Comparison of ENCODE assay signal across 20 cellular contexts in the genomic region with DNA sequence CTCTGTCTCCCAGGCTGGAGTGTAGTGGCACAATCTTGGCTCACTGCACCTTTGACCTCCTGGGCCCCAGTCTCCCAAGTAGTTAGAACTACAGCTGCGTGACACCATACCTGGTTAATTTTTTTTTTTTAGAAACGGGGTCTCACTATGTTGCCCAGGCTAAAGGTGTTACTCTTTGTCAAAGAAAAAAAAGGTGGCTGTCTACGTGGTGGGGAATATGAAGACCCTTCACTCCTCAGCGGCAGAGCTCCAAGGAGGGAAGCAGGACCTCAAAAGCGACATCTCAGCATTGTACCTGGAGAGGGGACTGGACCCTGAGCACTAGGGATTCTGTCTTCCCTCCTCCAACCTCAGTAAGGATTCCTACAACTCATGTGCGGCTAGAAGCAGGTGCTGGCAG. TPM values are rescaled to one million over a fixed set of nuclear protein-coding genes. Genes with fewer than 3 reads are reported as not detected.
DNase-seq lines count a peak whose midpoint lies in the region; ATAC-seq, FAIRE-seq and TF ChIP-seq lines count a peak whose summit lies in the region.
"Had no signal": no experiment of that assay in that cellular context is flagged by ENCODE, and none has a peak within 500 bp of the region (broad histone marks: within the 10 kb centered on the region; RNA-seq: fewer than 3 reads in every experiment).

No MANE protein-coding gene starts in this region.

- TF ChIP-seq POLR2A in adrenal gland (IDR thresholded peaks at IDR 0.05) (no peak), stomach (IDR thresholded peaks at IDR 0.05) (no peak)

- dilution Hi-C loops in keratinocyte (cut with MboI; ENCODE audit: extremely low pct_ligation_motif_present, low sequenced_read_pairs) = no loop called here

- H3K27me3 ChIP-seq in SK-N-SH (ENCODE audit: insufficient read depth) (no peaks in the 10 kb centered on the region), adrenal gland (no peaks in the 10 kb centered on the region), keratinocyte (ENCODE audit: control insufficient read depth, extremely low read depth, insufficient read depth, low read length) (no peaks in the 10 kb centered on the region), stomach (no peaks in the 10 kb centered on the region)
- H3K27me3 ChIP-seq: BLaER1 treated with 17β-estradiol and CSF1 and Interleukin-3, amounts not matched to agents 10 nM and 100 nM had no signal

- TF ChIP-seq CTCF in SK-N-SH (IDR thresholded peaks at IDR 0.05) = no peak
- no peak for TF ChIP-seq CTCF in adrenal gland (IDR thresholded peaks at IDR 0.05)
- no peak for TF ChIP-seq CTCF in keratinocyte (optimal IDR thresholded peaks at IDR 0.05 in 1 of 3, IDR thresholded peaks at IDR 0.05 in 1 of 3, conservative IDR thresholded peaks at IDR 0.05 in 1 of 3; ENCODE audit: extremely low read depth in 1 of 3, insufficient read depth in 2 of 3, low read length in 3 of 3)
- TF ChIP-seq CTCF in stomach (IDR thresholded peaks at IDR 0.05) = no peak

- 98% methylated on average over 5 of the region's 6 CpGs for WGBS in SK-N-SH (ENCODE audit: low lambda C conversion rate)
- WGBS in adrenal gland, 4 donors = 95 to 99% (median 97%) methylated on average over 5 to 6 of the region's 6 CpGs
- WGBS in stomach, 5 donors = 93 to 99% (median 97%) methylated on average over 6 of the region's 6 CpGs

- H3K9ac ChIP-seq in SK-N-SH = no peak overlapping the region; the same call in 1 of the 2 replicates
- H3K9ac ChIP-seq in keratinocyte (ENCODE audit: control insufficient read depth, extremely low read depth, insufficient read depth, low read length) = no peak overlapping the region

- CTCF ChIA-PET in SK-N-SH (lab: Yijun Ruan, JAX) = interaction anchor here (0.8 kb wide), 1 partner anchor 21 kb away, joined by 4 read pairs; no protein-coding TSS in a partner anchor

- no peaks in the 10 kb centered on the region for H3K9me2 ChIP-seq in SK-N-SH

- H2AFZ ChIP-seq in SK-N-SH (ENCODE audit: low read depth) (no peak overlapping the region), keratinocyte (ENCODE audit: control insufficient read depth, low read length) (no peak overlapping the region)
- H2AFZ ChIP-seq: PC-9 had no signal

- H3K4me3 ChIP-seq in SK-N-SH (ENCODE audit: low read depth in 2 of 2, low read length in 1 of 2) (no peak overlapping the region), adrenal gland (no peak overlapping the region), keratinocyte (ENCODE audit: control insufficient read depth in 2 of 3, extremely low read depth in 1 of 3, insufficient read depth in 2 of 3, low read depth in 1 of 3, low read length in 3 of 3) (no peak overlapping the region), stomach (no peak overlapping the region)
- H3K4me3 ChIP-seq: BLaER1 treated with 17β-estradiol and CSF1 and Interleukin-3, amounts not matched to agents 10 nM and 100 nM; PC-9 had no signal

- TF ChIP-seq RAD21 in SK-N-SH (IDR thresholded peaks at IDR 0.05; ENCODE audit: low read length) = no peak

- H3K36me3 ChIP-seq in SK-N-SH (replicated peaks in 1 of 2; ENCODE audit: control insufficient read depth in 1 of 2, insufficient read depth in 2 of 2, low read length in 1 of 2) (no peaks in the 10 kb centered on the region), adrenal gland (replicated peaks in 1 of 2) (no peaks in the 10 kb centered on the region), keratinocyte (ENCODE audit: control insufficient read depth in 2 of 2, extremely low read depth in 1 of 2, insufficient read depth in 2 of 2, low read length in 2 of 2) (no peaks in the 10 kb centered on the region), stomach (no peaks in the 10 kb centered on the region)
- H3K36me3 ChIP-seq: BLaER1 treated with 17β-estradiol and CSF1 and Interleukin-3, amounts not matched to agents 10 nM and 100 nM had no signal

- H3K79me2 ChIP-seq in SK-N-SH (ENCODE audit: insufficient read depth) (no peaks in the 10 kb centered on the region), keratinocyte (ENCODE audit: control insufficient read depth, insufficient read depth, low read length) (no peaks in the 10 kb centered on the region)

- no peak overlapping the region for H3K4me2 ChIP-seq in SK-N-SH
- no peak overlapping the region for H3K4me2 ChIP-seq in keratinocyte (ENCODE audit: control insufficient read depth, extremely low read depth, insufficient read depth, low read depth, low read length)

- peak overlapping the region; percentile 88 to 100 for H3K27ac ChIP-seq in SK-N-SH (ENCODE audit: low read depth in 2 of 2, low read length in 1 of 2)
- peak overlapping the region in 3 of 5 donors; percentile 29 to 92 (median 38) for H3K27ac ChIP-seq in adrenal gland
- peak overlapping the region; percentile 31 for H3K27ac ChIP-seq in keratinocyte (ENCODE audit: control insufficient read depth, insufficient read depth, low read length)
- peak overlapping the region in 4 of 5 donors; percentile 61 to 85 (median 78) for H3K27ac ChIP-seq in stomach
- H3K27ac ChIP-seq: 22Rv1 had no signal

- FAIRE-seq in keratinocyte (lab: Jason Lieb, UNC) = no peak

- H3F3A ChIP-seq in SK-N-SH (replicated peaks; ENCODE audit: insufficient read depth) = peaks cover 60% of the 10 kb centered on the region

- POLR2A ChIA-PET in SK-N-SH (lab: Yijun Ruan, JAX) = no interaction called here

- no peak for TF ChIP-seq EP300 in SK-N-SH (IDR thresholded peaks at IDR 0.05; ENCODE audit: borderline replicate concordance in 1 of 2, low read depth in 1 of 2, low read length in 1 of 2)
- TF ChIP-seq EP300 in stomach (IDR thresholded peaks at IDR 0.05) = no peak

- H3K9me1 ChIP-seq in keratinocyte (ENCODE audit: control insufficient read depth, extremely low read depth, insufficient read depth, low read length) = no peaks in the 10 kb centered on the region

- no peak for ATAC-seq in SK-N-SH treated with all-trans-retinoic acid at 6 μM for 48 hours
- ATAC-seq: left lobe of liver had no signal

- DNase-seq in SK-N-SH (no peak), adrenal gland (no peak), keratinocyte (ENCODE audit: low read depth, low spot score) (no peak), stomach (no peak), HT-29 (ENCODE audit: low spot score) (no peak), HUDEP-2 (lab: John Stamatoyannopoulos, UW; ENCODE audit: unreplicated experiment in 76 of 76) (no peak), NCI-H2171 (lab: John Stamatoyannopoulos, UW) (no peak)
- DNase-seq: activated effector memory CD4-positive, alpha-beta T cell treated with anti-CD3 and anti-CD28 coated beads, Interleukin-2, amount 50 U/mL, for 16 hours; amniotic stem cell; cerebellar nuclear complex; DMS 273 treated with DMSO at 0.1 percent for 48 hours; NCI-H1436; NCI-H748 treated with DMSO at 0.1 percent for 48 hours; nucleus accumbens; PC-9; T1000 had no signal

- no peaks in the 10 kb centered on the region for H4K20me1 ChIP-seq in SK-N-SH (ENCODE audit: insufficient read depth)
- H4K20me1 ChIP-seq in keratinocyte (ENCODE audit: control insufficient read depth, extremely low read depth, insufficient read depth, low read length) = no peaks in the 10 kb centered on the region
- H4K20me1 ChIP-seq: BLaER1 treated with 17β-estradiol and CSF1 and Interleukin-3, amounts not matched to agents 10 nM and 100 nM had no signal

- H3K4me1 ChIP-seq in SK-N-SH (ENCODE audit: control insufficient read depth in 1 of 2, insufficient read depth in 2 of 2, low read depth in 1 of 2, low read length in 1 of 2) (peaks cover 24 to 30% of the 10 kb centered on the region in 2 experiments), adrenal gland (replicated peaks in 1 of 2) (peaks cover 24 to 35% of the 10 kb centered on the region in 2 donors), keratinocyte (ENCODE audit: control insufficient read depth, extremely low read depth, insufficient read depth, low read length) (peaks cover 57% of the 10 kb centered on the region), stomach (peaks cover 25 to 48% (median 35%) of the 10 kb centered on the region in 4 donors)

- H3K9me3 ChIP-seq in SK-N-SH = no peaks in the 10 kb centered on the region
- no peaks in the 10 kb centered on the region for H3K9me3 ChIP-seq in adrenal gland (replicated peaks in 1 of 3)
- no peaks in the 10 kb centered on the region for H3K9me3 ChIP-seq in keratinocyte (ENCODE audit: control insufficient read depth, low read depth, low read length)
- no peaks in the 10 kb centered on the region for H3K9me3 ChIP-seq in stomach
- H3K9me3 ChIP-seq: BLaER1 treated with 17β-estradiol and CSF1 and Interleukin-3, amounts not matched to agents 10 nM and 100 nM had no signal

- intact Hi-C loops in adrenal gland (cut with DNase I) = no loop called here
- intact Hi-C loops in stomach (cut with DNase I; ENCODE audit: low total_unique reads) = no loop called here

RNA-seq across cellular contexts. Expression of gene TBC1D22B, which starts 16.4 kb away (rescaled TPM):
- polyA plus RNA-seq in SK-N-SH (2012; rRNA removed) (5.3 and 5.5 TPM in 2 replicates), adrenal gland (10 to 100 TPM in 2 of 3 donors, 1 to 10 TPM in 1; 9.1 to 20.5 (median 12.4) TPM), keratinocyte (5.3 to 7.3 TPM (median 5.9 TPM) in 3 replicates), stomach (1 to 10 TPM; 5.8 to 6.4 (median 5.9) TPM)
- polyA plus RNA-seq in SK-N-SH (2012; cell fraction: cytosol; rRNA removed) = 5.4 and 6.0 TPM in 2 replicates
- 8.9 and 9.1 TPM in 2 replicates for polyA plus RNA-seq in SK-N-SH (2012; cell fraction: nucleus; rRNA removed)
- total RNA-seq in adrenal gland (10 to 100 TPM; 11.2 to 21.9 (median 17.3) TPM), stomach (10 to 100 TPM in 1 of 5 donors, 1 to 10 TPM in 4; 3.5 to 16.3 (median 6.4) TPM)
- 6.8 TPM for polyA plus RNA-seq in keratinocyte (2011; ENCODE audit: low read depth)
- polyA plus RNA-seq in keratinocyte (2011; cell fraction: cytosol; rRNA removed) = 7.3 TPM in 2 replicates
- polyA plus RNA-seq in keratinocyte (2011; cell fraction: nucleus; rRNA removed) = 8.6 and 9.5 TPM in 2 replicates
- polyA plus RNA-seq in keratinocyte (2012; ENCODE audit: low replicate concordance) = 6.6 and 10.7 TPM in 2 replicates
- polyA minus RNA-seq in keratinocyte = 5.0 to 6.8 TPM (median 5.0 TPM) in 3 replicates
- polyA minus RNA-seq in keratinocyte (2011; cell fraction: cytosol; rRNA and poly(A)+ RNA removed) = 3.1 TPM
- 4.9 and 6.2 TPM in 2 replicates for polyA minus RNA-seq in keratinocyte (2011; cell fraction: nucleus; rRNA and poly(A)+ RNA removed)
- total RNA-seq in HT-29 (2014; rRNA removed; shearing (Covaris generic)) = 7.8 and 8.2 TPM in 2 replicates

RNA-seq across cellular contexts. Expression of gene TMEM217, which starts 16.8 kb away (rescaled TPM):
- polyA plus RNA-seq in SK-N-SH (2012; rRNA removed) (1.5 and 2.0 TPM in 2 replicates), adrenal gland (10 to 100 TPM in 1 of 3 donors, 1 to 10 TPM in 2; 1.7 to 26.7 (median 5.2) TPM), keratinocyte (0.44 to 0.85 TPM (median 0.80 TPM) in 3 replicates), stomach (1 to 10 TPM in 1 of 3 donors, under 1 TPM in 1, not detected in 1; 0.60 to 1.2 TPM)
- 1.6 and 1.7 TPM in 2 replicates for polyA plus RNA-seq in SK-N-SH (2012; cell fraction: cytosol; rRNA removed)
- polyA plus RNA-seq in SK-N-SH (2012; cell fraction: nucleus; rRNA removed) = 1.3 and 3.0 TPM in 2 replicates
- total RNA-seq in adrenal gland (10 to 100 TPM in 1 of 8 donors, 1 to 10 TPM in 6, not detected in 1; 1.5 to 23.2 (median 5.6) TPM), stomach (under 1 TPM in 1 of 5 donors, not detected in 4; 0.87 TPM)
- polyA plus RNA-seq in keratinocyte (2011; ENCODE audit: low read depth) = 9.2 TPM
- 0.57 and 1.1 TPM in 2 replicates for polyA plus RNA-seq in keratinocyte (2011; cell fraction: cytosol; rRNA removed)
- 2.0 and 2.9 TPM in 2 replicates for polyA plus RNA-seq in keratinocyte (2011; cell fraction: nucleus; rRNA removed)
- 0.37 and 4.8 TPM in 2 replicates for polyA plus RNA-seq in keratinocyte (2012; ENCODE audit: low replicate concordance)
- 0.36 to 0.63 TPM (median 0.38 TPM) in 3 replicates for polyA minus RNA-seq in keratinocyte
- 2.7 TPM for polyA minus RNA-seq in keratinocyte (2011; cell fraction: cytosol; rRNA and poly(A)+ RNA removed)
- polyA minus RNA-seq in keratinocyte (2011; cell fraction: nucleus; rRNA and poly(A)+ RNA removed) = 2.5 and 2.6 TPM in 2 replicates
- 1.4 and 1.8 TPM in 2 replicates for total RNA-seq in HT-29 (2014; rRNA removed; shearing (Covaris generic))
- total RNA-seq: left lobe of liver had no signal

Comparison
In these comparisons a context has a peak if more than half of its experiments do, and no peak if none do; other contexts are left out.
1. H3K27ac ChIP-seq: peak in every context shown above with its lines; median percentile 94 in SK-N-SH; 78 in stomach; 38 in adrenal gland; 31 in keratinocyte.